Comparison of ENCODE assay signal across 1 cellular context in genomic region chr16:10878328-10878643, GRCh38.
TF ChIP-seq lines count a peak whose summit lies in the region.

No MANE protein-coding gene starts in this region.

TF ChIP-seq in WTC11, 78 proteins besides CTCF, POLR2A, EP300 and RAD21 (continued from another document):
- no peak for TF ChIP-seq AFF4 (CRISPR knock-in tag; IDR thresholded peaks at IDR 0.05; ENCODE audit: borderline replicate concordance)
- no peak for TF ChIP-seq PRRX2 (CRISPR knock-in tag; IDR thresholded peaks at IDR 0.05)
- TF ChIP-seq ZNF425 (CRISPR knock-in tag; conservative IDR thresholded peaks at IDR 0.05) = no peak
- TF ChIP-seq NR3C1 (CRISPR knock-in tag; conservative IDR thresholded peaks at IDR 0.05; ENCODE audit: low read depth) = no peak
- no peak for TF ChIP-seq TEAD1 (CRISPR knock-in tag; IDR thresholded peaks at IDR 0.05)
- no peak for TF ChIP-seq TCF7 (CRISPR knock-in tag; IDR thresholded peaks at IDR 0.05; ENCODE audit: low read depth)
- no peak for TF ChIP-seq OVOL2 (CRISPR knock-in tag; IDR thresholded peaks at IDR 0.05; ENCODE audit: borderline replicate concordance)
